In the genomic region with DNA sequence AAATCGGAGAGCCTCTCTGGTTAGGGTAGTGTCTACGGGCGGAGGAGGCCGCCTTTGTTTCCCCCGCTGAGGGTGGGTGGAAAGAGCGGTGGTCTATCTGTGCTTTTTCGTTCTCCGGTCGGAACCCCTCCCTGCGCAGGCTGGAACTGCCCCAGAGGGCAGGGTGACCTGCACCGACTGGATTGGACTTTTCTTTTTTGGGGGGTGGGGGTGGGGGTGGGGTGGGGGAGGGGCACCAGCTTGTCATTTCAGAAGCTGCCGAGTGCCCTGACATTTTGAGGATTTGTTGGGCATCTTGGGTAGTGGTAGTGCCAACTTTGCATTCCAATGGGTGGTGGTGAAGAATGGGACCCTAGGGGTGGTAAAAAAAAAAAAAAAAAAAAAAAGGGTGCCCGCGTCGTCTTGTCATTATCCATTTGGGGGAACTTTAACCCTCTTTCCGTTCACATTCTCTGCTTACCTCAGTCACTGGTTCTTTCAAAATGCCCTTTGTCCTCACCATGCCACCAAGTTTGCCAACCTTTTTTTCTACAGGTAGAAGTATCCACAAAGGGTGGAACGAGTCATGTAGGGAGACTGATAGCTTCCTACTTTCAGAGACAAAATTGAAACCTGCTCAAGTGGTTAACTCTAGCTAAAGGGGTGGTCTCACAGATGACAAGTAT, we compare ENCODE assay signal across 9 cellular contexts. TPM values are rescaled to one million over a fixed set of nuclear protein-coding genes. Genes with fewer than 3 reads are reported as not detected.
DNase-seq lines count a peak whose midpoint lies in the region; ATAC-seq and TF ChIP-seq lines count a peak whose summit lies in the region.
"Had no signal": no experiment of that assay in that cellular context is flagged by ENCODE, and none has a peak within 500 bp of the region (broad histone marks: within the 10 kb centered on the region; RNA-seq: fewer than 3 reads in every experiment).

No MANE protein-coding gene starts in this region.

- H3K27ac ChIP-seq in CD4-positive, alpha-beta T cell (ENCODE audit: low read depth, low read length), result no peak overlapping the region
- peak overlapping the region; percentile 92 to 100 (median 98) for H3K27ac ChIP-seq in gastrocnemius medialis

- TF ChIP-seq CTCF in CD4-positive, alpha-beta T cell (IDR thresholded peaks at IDR 0.05), result no peak
- TF ChIP-seq CTCF in gastrocnemius medialis (IDR thresholded peaks at IDR 0.05 in 4 of 5, conservative IDR thresholded peaks at IDR 0.05 in 1 of 5), result no peak

- peak overlapping the region; percentile 80 to 94 (median 90) for H3K4me3 ChIP-seq in gastrocnemius medialis

- H3K4me3 Mint-ChIP-seq in CD4-positive, alpha-beta T cell, result peak overlapping the region; percentile 95

- H3K27me3 ChIP-seq in CD4-positive, alpha-beta T cell (ENCODE audit: control insufficient read depth, insufficient read depth, low read length), result no peaks in the 10 kb centered on the region
- no peaks in the 10 kb centered on the region for H3K27me3 ChIP-seq in gastrocnemius medialis

- peak in 2 of 10 experiments; percentile 36 to 55 for DNase-seq in CD4-positive, alpha-beta T cell
- DNase-seq in activated naive CD4-positive, alpha-beta T cell treated with anti-CD3 and anti-CD28 coated beads, Interleukin-2, amount 50 U/mL, for 72 hours (ENCODE audit: low spot score in 2 of 2), result peak in 1 of 2 donors; percentile 11
- DNase-seq in hepatic stellate cell (ENCODE audit: low spot score) (peak; percentile 26), gastrocnemius medialis (peak in 1 of 2 donors; percentile 46), activated gamma-delta T cell (lab: John Stamatoyannopoulos, UW) (no peak), middle frontal gyrus (ENCODE audit: extremely low spot score, low spot score) (no peak)

- TF ChIP-seq POLR2A in gastrocnemius medialis (IDR thresholded peaks at IDR 0.05), result peak; percentile 20 to 23

- peaks cover 55 to 56% of the 10 kb centered on the region in 2 donors for H3K4me1 ChIP-seq in gastrocnemius medialis

- in situ Hi-C loops in gastrocnemius medialis (cut with MboI; ENCODE audit: low sequenced_read_pairs in 4 of 4), result loop anchor here in 2 of 4 donors (5.0 kb wide), 1 partner anchor 34 kb away; no protein-coding TSS in a partner anchor

- peak; percentile 9 for ATAC-seq in CD4-positive, alpha-beta T cell (ENCODE audit: poor library complexity)
- ATAC-seq in HG03045 (IDR thresholded peaks at IDR 0.05; ENCODE audit: unreplicated experiment) (peak; percentile 9), gastrocnemius medialis (peak; percentile 5 to 18), HG03039 (IDR thresholded peaks at IDR 0.05; ENCODE audit: unreplicated experiment) (no peak)
- peak in 1 of 2 donors; percentile 23 for ATAC-seq in activated naive CD4-positive, alpha-beta T cell treated with anti-CD3 and anti-CD28 coated beads, Interleukin-2, amount 50 U/mL, for 72 hours

- H3K27me3 Mint-ChIP-seq in CD4-positive, alpha-beta T cell, result no peaks in the 10 kb centered on the region

- peak overlapping the region; percentile 88 for H3K27ac Mint-ChIP-seq in CD4-positive, alpha-beta T cell
- H3K27ac Mint-ChIP-seq in activated naive CD4-positive, alpha-beta T cell treated with anti-CD3 and anti-CD28 coated beads, Interleukin-2, amount 50 U/mL, for 72 hours, result peak overlapping the region; percentile 95 to 98

- H3K4me1 Mint-ChIP-seq in CD4-positive, alpha-beta T cell (ENCODE audit: low read depth), result peaks cover 59% of the 10 kb centered on the region

- intact Hi-C loops in CD4-positive, alpha-beta T cell (cut with DNase I, micrococcal nuclease), result loop anchor here (5.0 to 10.0 kb wide), 4 partner anchors 227 to 639 kb away; a partner anchor contains a TSS
- intact Hi-C loops in gastrocnemius medialis (cut with DNase I; ENCODE audit: low total_unique reads), result loop anchor here (5.0 to 10.0 kb wide), 2 partner anchors 227 to 254 kb away; a partner anchor contains a TSS

- H3K9me3 Mint-ChIP-seq in CD4-positive, alpha-beta T cell, result no peaks in the 10 kb centered on the region
- H3K9me3 Mint-ChIP-seq in activated naive CD4-positive, alpha-beta T cell treated with anti-CD3 and anti-CD28 coated beads, Interleukin-2, amount 50 U/mL, for 72 hours, result no peaks in the 10 kb centered on the region

- POLR2A ChIA-PET in CD4-positive, alpha-beta T cell (lab: Charles Lee), result interaction anchor here (0.8 to 1.3 kb wide), 5 partner anchors 26 to 528 kb away, joined by 3 to 4 read pairs (median 3); a partner anchor contains a TSS

- no peaks in the 10 kb centered on the region for H3K36me3 ChIP-seq in gastrocnemius medialis

- H3K36me3 Mint-ChIP-seq in CD4-positive, alpha-beta T cell (ENCODE audit: low read depth), result peaks cover 17% of the 10 kb centered on the region
- peaks cover 9 to 16% of the 10 kb centered on the region in 2 donors for H3K36me3 Mint-ChIP-seq in activated naive CD4-positive, alpha-beta T cell treated with anti-CD3 and anti-CD28 coated beads, Interleukin-2, amount 50 U/mL, for 72 hours

- no peaks in the 10 kb centered on the region for H3K9me3 ChIP-seq in CD4-positive, alpha-beta T cell (ENCODE audit: control insufficient read depth, low read length)
- H3K9me3 ChIP-seq in gastrocnemius medialis, result no peaks in the 10 kb centered on the region

- CTCF ChIA-PET in CD4-positive, alpha-beta T cell (lab: Charles Lee), result no interaction called here

RNA-seq across cellular contexts. Expression of a gene that starts 1.3 kb away (rescaled TPM):
- 10 to 100 TPM; 22.7 to 24.5 TPM for total RNA-seq in CD4-positive, alpha-beta T cell
- 10 to 100 TPM; 44.4 to 50.1 TPM for total RNA-seq in activated naive CD4-positive, alpha-beta T cell treated with anti-CD3 and anti-CD28 coated beads, Interleukin-2, amount 50 U/mL, for 72 hours
- 10 to 100 TPM; 32.5 to 47.3 (median 41.9) TPM for total RNA-seq in gastrocnemius medialis

RNA-seq across cellular contexts. Expression of a gene that starts 22.9 kb away (rescaled TPM):
- total RNA-seq in CD4-positive, alpha-beta T cell, result not detected
- total RNA-seq in activated naive CD4-positive, alpha-beta T cell treated with anti-CD3 and anti-CD28 coated beads, Interleukin-2, amount 50 U/mL, for 72 hours, result not detected
- under 1 TPM in 1 of 4 donors, not detected in 3; 0.46 TPM for total RNA-seq in gastrocnemius medialis
- total RNA-seq: NCI-H460 had no signal
